ENCODE assay signal across 8 cellular contexts in genomic region chr7:120858299-120858636, GRCh38. TPM values are rescaled to one million over a fixed set of nuclear protein-coding genes. Genes with fewer than 3 reads are reported as not detected.
DNase-seq lines count a peak whose midpoint lies in the region; ATAC-seq, FAIRE-seq and TF ChIP-seq lines count a peak whose summit lies in the region.

No MANE protein-coding gene starts in this region.

- peak overlapping the region; percentile 96 for H3K4me3 ChIP-seq in Caco-2 (ENCODE audit: low read depth, low read length)
- H3K4me3 ChIP-seq in NT2/D1 (ENCODE audit: insufficient read length, low read depth) = peak overlapping the region; percentile 55
- peak overlapping the region; percentile 65 for H3K4me3 ChIP-seq in epithelial cell of proximal tubule (ENCODE audit: low read depth, low read length)

- peak overlapping the region; percentile 94 for H3K27ac Mint-ChIP-seq in Caco-2 (ENCODE audit: unreplicated experiment)

- no peaks in the 10 kb centered on the region for H3K9me3 Mint-ChIP-seq in Caco-2 (ENCODE audit: unreplicated experiment)

- BruUV-seq in Caco-2 (replicated peaks; lab: Mats Ljungman, UMichigan) = no TSS peak

- CTCF ChIA-PET in Caco-2 (lab: Charles Lee) = interaction anchor here (1.8 kb wide), 1 partner anchor 66 kb away, joined by 7 read pairs; no protein-coding TSS in a partner anchor

- no peaks in the 10 kb centered on the region for H3K27me3 ChIP-seq in Caco-2 (replicated peaks; ENCODE audit: control insufficient read depth, insufficient read depth, low read length)
- H3K27me3 ChIP-seq in NT2/D1 (ENCODE audit: insufficient read depth, insufficient read length) = no peaks in the 10 kb centered on the region

- peaks cover 7% of the 10 kb centered on the region for H3K4me1 Mint-ChIP-seq in Caco-2 (ENCODE audit: low read depth, unreplicated experiment)

- H3K36me3 ChIP-seq in Caco-2 (ENCODE audit: control insufficient read depth, insufficient read depth, low read length) (no peaks in the 10 kb centered on the region), NT2/D1 (ENCODE audit: insufficient read depth, insufficient read length, low read length) (no peaks in the 10 kb centered on the region)

- H3K4me3 Mint-ChIP-seq in Caco-2 (ENCODE audit: unreplicated experiment) = peak overlapping the region; percentile 99

- FAIRE-seq in urothelium cell line (lab: Jason Lieb, UNC) = no peak

- TF ChIP-seq CTCF in Caco-2 (IDR thresholded peaks at IDR 0.05; ENCODE audit: insufficient read depth in 1 of 2, low read depth in 1 of 2, low read length in 1 of 2, severe bottlenecking in 1 of 2, unreplicated experiment in 1 of 2) (no peak), epithelial cell of proximal tubule (conservative IDR thresholded peaks at IDR 0.05; ENCODE audit: low read depth, low read length) (no peak), omental fat pad (IDR thresholded peaks at IDR 0.05) (no peak)

- intact Hi-C loops in Caco-2 (cut with micrococcal nuclease; ENCODE audit: unreplicated experiment) = loop anchor here (1.0 to 5.0 kb wide), 2 partner anchors 36 to 92 kb away; partner anchors contain the start of gene ING3

- ATAC-seq in omental fat pad (ENCODE audit: low FRiP score) = peak; percentile 17

- POLR2A ChIA-PET in Caco-2 (lab: Charles Lee) = interaction anchor here (0.8 kb wide), 1 partner anchor 93 kb away, joined by 3 read pairs; no protein-coding TSS in a partner anchor

- DNase-seq in Caco-2 = no peak
- DNase-seq in NT2/D1 (ENCODE audit: low read depth, low spot score) = no peak
- no peak for DNase-seq in epithelial cell of proximal tubule (ENCODE audit: low read depth)
- DNase-seq in omental fat pad (ENCODE audit: low spot score) = no peak
- no peak for DNase-seq in urothelium cell line (ENCODE audit: low spot score)
- DNase-seq in NCI-H526 (lab: John Stamatoyannopoulos, UW) = no peak
- DNase-seq in HUDEP-2 (lab: John Stamatoyannopoulos, UW; ENCODE audit: unreplicated experiment in 76 of 76) = no peak
- no peak for DNase-seq in NCI-H524 (lab: John Stamatoyannopoulos, UW)

- H3K9me3 ChIP-seq in Caco-2 (no peaks in the 10 kb centered on the region), NT2/D1 (ENCODE audit: insufficient read depth, low read length) (no peaks in the 10 kb centered on the region)

- H3K4me1 ChIP-seq in Caco-2 (peaks cover 10% of the 10 kb centered on the region), NT2/D1 (ENCODE audit: insufficient read depth, insufficient read length) (no peaks in the 10 kb centered on the region)

- peak overlapping the region; percentile 81 for H3K9ac ChIP-seq in NT2/D1 (ENCODE audit: insufficient read length, low read depth)

- H3K36me3 Mint-ChIP-seq in Caco-2 (ENCODE audit: insufficient read depth, unreplicated experiment) = no peaks in the 10 kb centered on the region

- peaks cover 2% of the 10 kb centered on the region for H3K27me3 Mint-ChIP-seq in Caco-2 (ENCODE audit: insufficient read depth, unreplicated experiment)

RNA-seq across cellular contexts. Expression of gene TSPAN12, which starts 0.3 kb away (rescaled TPM):
- total RNA-seq in Caco-2 (2022) (2.9 and 4.1 TPM in 2 replicates), epithelial cell of proximal tubule (6.7 and 11.7 TPM in 2 replicates), omental fat pad (10 to 100 TPM in 1 of 4 donors, 1 to 10 TPM in 3; 6.5 to 21.3 (median 9.1) TPM)
